ENCODE assay signal across 19 cellular contexts in genomic region chr12:14902465-14902864, GRCh38. TPM values are rescaled to one million over a fixed set of nuclear protein-coding genes. Genes with fewer than 3 reads are reported as not detected.
A peak's percentile ranks its signal among the peaks of the same experiment; 100 is the strongest.
DNase-seq lines count a peak whose midpoint lies in the region; ATAC-seq and TF ChIP-seq lines count a peak whose summit lies in the region.
"Had no signal": no experiment of that assay in that cellular context is flagged by ENCODE, and none has a peak within 500 bp of the region (broad histone marks: within the 10 kb centered on the region; RNA-seq: fewer than 3 reads in every experiment).

No MANE protein-coding gene starts in this region.

- CTCF ChIA-PET in MCF 10A (lab: Yijun Ruan, JAX): interaction anchor here (0.7 kb wide), 1 partner anchor 14 kb away, joined by 4 read pairs; no protein-coding TSS in a partner anchor

- no peaks in the 10 kb centered on the region for H3K36me3 ChIP-seq in breast epithelium
- no peaks in the 10 kb centered on the region for H3K36me3 ChIP-seq in thoracic aorta
- H3K36me3 ChIP-seq in effector memory CD4-positive, alpha-beta T cell (ENCODE audit: control insufficient read depth, insufficient read depth, low read length): no peaks in the 10 kb centered on the region

- H3K4me3 ChIP-seq in breast epithelium (no peak overlapping the region), fibroblast of villous mesenchyme (ENCODE audit: low read depth, low read length) (no peak overlapping the region), thoracic aorta (no peak overlapping the region)
- no peak overlapping the region for H3K4me3 ChIP-seq in effector memory CD4-positive, alpha-beta T cell (ENCODE audit: insufficient read depth, low read depth, low read length, poor library complexity, severe bottlenecking)

- H3K4me3 Mint-ChIP-seq in MCF 10A (ENCODE audit: unreplicated experiment): no peak overlapping the region
- H3K4me3 Mint-ChIP-seq: activated CD8-positive, alpha-beta memory T cell treated with anti-CD3 and anti-CD28 coated beads, Interleukin-2, amount 10 ng/mL, durations not matched to agents 7 days and 5 days; neural crest cell; T-helper 17 cell had no signal

- no peaks in the 10 kb centered on the region for H3K27me3 Mint-ChIP-seq in MCF 10A (ENCODE audit: insufficient read depth, unreplicated experiment)
- H3K27me3 Mint-ChIP-seq: activated CD8-positive, alpha-beta memory T cell treated with anti-CD3 and anti-CD28 coated beads, Interleukin-2, amount 10 ng/mL, durations not matched to agents 7 days and 5 days; CD4-positive, alpha-beta memory T cell; stimulated activated naive CD8-positive, alpha-beta T cell treated with anti-CD3 and anti-CD28 coated beads, Interleukin-15, amount 100 ng/mL, for 72 hours; T-helper 17 cell had no signal

- BruUV-seq in MCF 10A (replicated peaks; lab: Mats Ljungman, UMichigan): no TSS peak

- no peaks in the 10 kb centered on the region for H3K36me3 Mint-ChIP-seq in MCF 10A (ENCODE audit: insufficient read depth, unreplicated experiment)

- H3K9me3 Mint-ChIP-seq in MCF 10A (ENCODE audit: unreplicated experiment): no peaks in the 10 kb centered on the region
- H3K9me3 Mint-ChIP-seq: CD4-positive, alpha-beta memory T cell; stimulated activated naive CD8-positive, alpha-beta T cell treated with anti-CD3 and anti-CD28 coated beads, Interleukin-15, amount 100 ng/mL, for 72 hours had no signal

- peaks cover 19% of the 10 kb centered on the region for H3K4me1 Mint-ChIP-seq in MCF 10A (ENCODE audit: insufficient read depth, unreplicated experiment)

- H3K9me3 ChIP-seq in breast epithelium (no peaks in the 10 kb centered on the region), thoracic aorta (no peaks in the 10 kb centered on the region)
- H3K9me3 ChIP-seq in effector memory CD4-positive, alpha-beta T cell (ENCODE audit: control insufficient read depth, low read length): no peaks in the 10 kb centered on the region

- H3K27ac ChIP-seq in breast epithelium (peak overlapping the region; percentile 86 to 90), VCaP (peak overlapping the region; percentile 77), thoracic aorta (peak overlapping the region; percentile 21 to 31)
- no peak overlapping the region for H3K27ac ChIP-seq in effector memory CD4-positive, alpha-beta T cell (ENCODE audit: insufficient read depth, low read length, poor library complexity, severe bottlenecking)

- no peak for TF ChIP-seq POLR2A in breast epithelium (IDR thresholded peaks at IDR 0.05)

- DNase-seq in breast epithelium (ENCODE audit: low spot score in 2 of 2): no peak
- no peak for DNase-seq in MCF 10A (ENCODE audit: unreplicated experiment)
- peak; percentile 42 for DNase-seq in fibroblast of villous mesenchyme (ENCODE audit: low read depth)
- DNase-seq in thoracic aorta (ENCODE audit: low spot score): no peak
- DNase-seq in activated T-cell treated with anti-CD3 and anti-CD28 coated beads, Interleukin-2, amount 50 U/mL, for 48 hours: no peak
- DNase-seq in effector memory CD4-positive, alpha-beta T cell: no peak
- DNase-seq: ACHN; activated CD8-positive, alpha-beta memory T cell treated with anti-CD3 and anti-CD28 coated beads, Interleukin-2, amount 10 ng/mL, durations not matched to agents 7 days and 5 days; activated effector memory CD4-positive, alpha-beta T cell treated with anti-CD3 and anti-CD28 coated beads, Interleukin-2, amount 50 U/mL, for 16 hours; CD4-positive, alpha-beta memory T cell; glutamatergic neuron; midbrain; NCI-H1694; stimulated activated naive CD8-positive, alpha-beta T cell treated with anti-CD3 and anti-CD28 coated beads, Interleukin-15, amount 100 ng/mL, for 72 hours; T-helper 17 cell had no signal

- POLR2A ChIA-PET in MCF 10A (lab: Yijun Ruan, JAX): interaction anchor here (0.6 to 1.5 kb wide), 5 partner anchors 12 to 115 kb away, joined by 3 to 7 read pairs (median 3); no protein-coding TSS in a partner anchor

- ATAC-seq in thoracic aorta (ENCODE audit: insufficient number of reproducible peaks, low FRiP score, low read depth) (no peak), HG02759 (IDR thresholded peaks at IDR 0.05; ENCODE audit: unreplicated experiment) (no peak)
- ATAC-seq: activated CD4-positive, CD25-positive, alpha-beta regulatory T cell treated with anti-CD3 and anti-CD28 coated beads, Interleukin-2, amount 50 U/mL, for 24 hours; activated CD8-positive, alpha-beta memory T cell treated with anti-CD3 and anti-CD28 coated beads, Interleukin-2, amount 10 ng/mL, durations not matched to agents 7 days and 5 days; stimulated activated naive CD8-positive, alpha-beta T cell treated with anti-CD3 and anti-CD28 coated beads, Interleukin-15, amount 100 ng/mL, for 72 hours; T-helper 17 cell had no signal

- H3K27ac Mint-ChIP-seq in MCF 10A (ENCODE audit: low read depth, unreplicated experiment): no peak overlapping the region
- H3K27ac Mint-ChIP-seq: activated CD8-positive, alpha-beta memory T cell treated with anti-CD3 and anti-CD28 coated beads, Interleukin-2, amount 10 ng/mL, durations not matched to agents 7 days and 5 days; T-helper 17 cell had no signal

- H3K4me1 ChIP-seq in breast epithelium: peaks cover 3 to 16% of the 10 kb centered on the region in 2 donors
- peaks cover 14 to 43% of the 10 kb centered on the region in 2 donors for H3K4me1 ChIP-seq in thoracic aorta (ENCODE audit: control insufficient read depth in 1 of 2, low read depth in 2 of 2)
- H3K4me1 ChIP-seq in effector memory CD4-positive, alpha-beta T cell (ENCODE audit: control insufficient read depth, insufficient read depth, low read length, poor library complexity, severe bottlenecking): no peaks in the 10 kb centered on the region

- no peak for TF ChIP-seq CTCF in breast epithelium (IDR thresholded peaks at IDR 0.05)
- TF ChIP-seq CTCF in MCF 10A (IDR thresholded peaks at IDR 0.05; ENCODE audit: unreplicated experiment): no peak
- no peak for TF ChIP-seq CTCF in VCaP (conservative IDR thresholded peaks at IDR 0.05)
- no peak for TF ChIP-seq CTCF in fibroblast of villous mesenchyme (IDR thresholded peaks at IDR 0.05; ENCODE audit: insufficient read depth, low read depth, low read length)
- TF ChIP-seq CTCF in thoracic aorta (IDR thresholded peaks at IDR 0.05): no peak

- intact Hi-C loops in breast epithelium (cut with DNase I; ENCODE audit: low total_unique reads) (no loop called here), MCF 10A (cut with micrococcal nuclease) (no loop called here)

- H3K27me3 ChIP-seq in breast epithelium (no peaks in the 10 kb centered on the region), thoracic aorta (replicated peaks; ENCODE audit: insufficient read depth) (no peaks in the 10 kb centered on the region)
- no peaks in the 10 kb centered on the region for H3K27me3 ChIP-seq in effector memory CD4-positive, alpha-beta T cell (replicated peaks; ENCODE audit: control insufficient read depth, insufficient read depth, low read length, poor library complexity, severe bottlenecking)

RNA-seq across cellular contexts. Expression of gene MGP, which starts 16.8 kb away (rescaled TPM):
- total RNA-seq in breast epithelium (1,000 to 10,000 TPM in 2 of 3 donors, 100 to 1,000 TPM in 1; 330 to 5,040 (median 1,381) TPM), MCF 10A (2022) (1.3 and 4.8 TPM in 2 replicates), fibroblast of villous mesenchyme (3.5 and 10.6 TPM in 2 replicates), thoracic aorta (1,000 to 10,000 TPM; 6,234 to 9,983 TPM)
- total RNA-seq: activated CD8-positive, alpha-beta memory T cell treated with anti-CD3 and anti-CD28 coated beads, Interleukin-2, amount 10 ng/mL, durations not matched to agents 7 days and 5 days; neural crest cell had no signal

RNA-seq across cellular contexts. Expression of gene ERP27, which starts 35.9 kb away (rescaled TPM):
- total RNA-seq in breast epithelium (1 to 10 TPM in 2 of 3 donors, under 1 TPM in 1; 0.96 to 8.5 (median 7.8) TPM), MCF 10A (2022) (not detected in 2 replicates), fibroblast of villous mesenchyme (not detected in 2 replicates), thoracic aorta (1 to 10 TPM in 1 of 2 donors, not detected in 1; 2.4 TPM)
- total RNA-seq: neural crest cell had no signal

RNA-seq across cellular contexts. Expression of gene ARHGDIB, which starts 58.9 kb away (rescaled TPM):
- 100 to 1,000 TPM; 159 to 222 (median 168) TPM for total RNA-seq in breast epithelium
- total RNA-seq in MCF 10A (2022): 2.3 and 7.7 TPM in 2 replicates
- total RNA-seq in fibroblast of villous mesenchyme: 17.3 and 30.6 TPM in 2 replicates
- 100 to 1,000 TPM; 199 to 223 TPM for total RNA-seq in thoracic aorta

RNA-seq across cellular contexts. Expression of gene ART4, which starts 59.1 kb away (rescaled TPM):
- total RNA-seq in breast epithelium (1 to 10 TPM in 2 of 3 donors, under 1 TPM in 1; 0.48 to 1.6 (median 1.0) TPM), MCF 10A (2022) (not detected in 2 replicates), fibroblast of villous mesenchyme (under 0.01 TPM in 2 replicates), thoracic aorta (10 to 100 TPM; 38.0 to 66.6 TPM)
- total RNA-seq: activated CD8-positive, alpha-beta memory T cell treated with anti-CD3 and anti-CD28 coated beads, Interleukin-2, amount 10 ng/mL, durations not matched to agents 7 days and 5 days; CD4-positive, alpha-beta memory T cell; neural crest cell had no signal

Comparison
In these comparisons a context has a peak if more than half of its experiments do, and no peak if none do; other contexts are left out.
1. RNA of gene MGP, which starts 16.8 kb away (total RNA-seq): 6,234 to 9,983 TPM in thoracic aorta and 330 to 5,040 TPM in breast epithelium; 1.3 to 4.8 TPM in MCF 10A and 3.5 to 10.6 TPM in fibroblast of villous mesenchyme; every median in the first group is over 10 times any median in the second.